8 cellular contexts compared by ENCODE assay signal in genomic region chr4:112284662-112285411, GRCh38. TPM values are rescaled to one million over a fixed set of nuclear protein-coding genes. Genes with fewer than 3 reads are reported as not detected.
DNase-seq lines count a peak whose midpoint lies in the region; ATAC-seq and TF ChIP-seq lines count a peak whose summit lies in the region.

No MANE protein-coding gene starts in this region.

- no peaks in the 10 kb centered on the region for H3K27me3 Mint-ChIP-seq in activated CD8-positive, alpha-beta memory T cell treated with anti-CD3 and anti-CD28 coated beads, Interleukin-2, amount 10 ng/mL, durations not matched to agents 7 days and 5 days
- no peaks in the 10 kb centered on the region for H3K27me3 Mint-ChIP-seq in dendritic cell treated with granulocyte-macrophage colony-stimulating factor and Interleukin-4, amounts not matched to agents 40 ng/mL and 50 ng/mL, for 4 days

- H3K4me1 Mint-ChIP-seq in activated CD8-positive, alpha-beta memory T cell treated with anti-CD3 and anti-CD28 coated beads, Interleukin-2, amount 10 ng/mL, durations not matched to agents 7 days and 5 days: peaks cover 80% of the 10 kb centered on the region
- H3K4me1 Mint-ChIP-seq in dendritic cell treated with granulocyte-macrophage colony-stimulating factor and Interleukin-4, amounts not matched to agents 40 ng/mL and 50 ng/mL, for 4 days (ENCODE audit: low read depth): peaks cover 70% of the 10 kb centered on the region

- peak overlapping the region; percentile 98 for H3K27ac Mint-ChIP-seq in activated CD8-positive, alpha-beta memory T cell treated with anti-CD3 and anti-CD28 coated beads, Interleukin-2, amount 10 ng/mL, durations not matched to agents 7 days and 5 days
- peak overlapping the region; percentile 91 for H3K27ac Mint-ChIP-seq in dendritic cell treated with granulocyte-macrophage colony-stimulating factor and Interleukin-4, amounts not matched to agents 40 ng/mL and 50 ng/mL, for 4 days

- WGBS in thymus: under 1% methylated on average over 15 of the region's 15 CpGs

- no peaks in the 10 kb centered on the region; the same call in 1 of the 2 replicates for H3K36me3 ChIP-seq in Panc1 (ENCODE audit: control insufficient read depth, insufficient read depth, low read length)
- no peaks in the 10 kb centered on the region for H3K36me3 ChIP-seq in lower lobe of right lung
- H3K36me3 ChIP-seq in thymus (ENCODE audit: control insufficient read depth, insufficient read depth): peaks cover 4% of the 10 kb centered on the region

- H3K9me3 ChIP-seq in Panc1 (ENCODE audit: control insufficient read depth, insufficient read depth, low read depth, low read length): no peaks in the 10 kb centered on the region
- no peaks in the 10 kb centered on the region for H3K9me3 ChIP-seq in lower lobe of right lung
- H3K9me3 ChIP-seq in thymus (ENCODE audit: control insufficient read depth): no peaks in the 10 kb centered on the region

- peaks cover 2% of the 10 kb centered on the region; the same call in 1 of the 2 replicates for H3K4me1 ChIP-seq in Panc1 (ENCODE audit: control insufficient read depth, insufficient read depth, low read length)
- H3K4me1 ChIP-seq in lower lobe of right lung: peaks cover 26% of the 10 kb centered on the region
- peaks cover 14% of the 10 kb centered on the region for H3K4me1 ChIP-seq in thymus (ENCODE audit: control insufficient read depth, insufficient read depth, low read length)

- H3K4me3 ChIP-seq in Panc1 (ENCODE audit: low read depth in 2 of 2, low read length in 2 of 2) (peak overlapping the region; percentile 60 to 65), lower lobe of right lung (peak overlapping the region; percentile 89), thymus (ENCODE audit: low read length) (peak overlapping the region; percentile 82)

- CTCF ChIA-PET in activated CD8-positive, alpha-beta memory T cell treated with anti-CD3 and anti-CD28 coated beads, Interleukin-2, amount 10 ng/mL, durations not matched to agents 7 days and 5 days (lab: Charles Lee): interaction anchor here (1.0 to 1.7 kb wide), 3 partner anchors 13 to 53 kb away, joined by 3 to 6 read pairs (median 6); no protein-coding TSS in a partner anchor
- CTCF ChIA-PET in Panc1 (lab: Charles Lee): no interaction called here

- DNase-seq in activated CD8-positive, alpha-beta memory T cell treated with anti-CD3 and anti-CD28 coated beads, Interleukin-2, amount 10 ng/mL, durations not matched to agents 7 days and 5 days: no peak
- no peak for DNase-seq in activated CD8-positive, alpha-beta memory T cell treated with anti-CD3 and anti-CD28 coated beads, Interleukin-2, amount 50 U/mL, for 48 hours
- DNase-seq in Panc1 (ENCODE audit: low read depth, low spot score): no peak
- DNase-seq in lower lobe of right lung: peak; percentile 53
- DNase-seq in GDM1 (lab: John Stamatoyannopoulos, UW): no peak

- TF ChIP-seq CTCF in Panc1 (IDR thresholded peaks at IDR 0.05) (no peak), lower lobe of right lung (IDR thresholded peaks at IDR 0.05) (no peak)

- BruUV-seq in Panc1 (replicated peaks; lab: Mats Ljungman, UMichigan): TSS peak; percentile 68

- peak overlapping the region; percentile 83 for H3K27ac ChIP-seq in Panc1 (ENCODE audit: low read length)
- H3K27ac ChIP-seq in lower lobe of right lung: peak overlapping the region; percentile 87
- peak overlapping the region; percentile 64 for H3K27ac ChIP-seq in thymus (ENCODE audit: low read depth)

- no peaks in the 10 kb centered on the region for H3K9me3 Mint-ChIP-seq in activated CD8-positive, alpha-beta memory T cell treated with anti-CD3 and anti-CD28 coated beads, Interleukin-2, amount 10 ng/mL, durations not matched to agents 7 days and 5 days (ENCODE audit: low read depth)
- H3K9me3 Mint-ChIP-seq in dendritic cell treated with granulocyte-macrophage colony-stimulating factor and Interleukin-4, amounts not matched to agents 40 ng/mL and 50 ng/mL, for 4 days: no peaks in the 10 kb centered on the region

- POLR2A ChIA-PET in Panc1 (lab: Charles Lee): interaction anchor here (0.5 kb wide), 1 partner anchor 49 kb away, joined by 4 read pairs; no protein-coding TSS in a partner anchor

- in situ Hi-C loops in Panc1 (cut with HindIII; ENCODE audit: low pct_unique_long_range_greater_than_20kb, low sequenced_read_pairs): no loop called here

- peaks cover 33% of the 10 kb centered on the region for H3K36me3 Mint-ChIP-seq in activated CD8-positive, alpha-beta memory T cell treated with anti-CD3 and anti-CD28 coated beads, Interleukin-2, amount 10 ng/mL, durations not matched to agents 7 days and 5 days
- H3K36me3 Mint-ChIP-seq in dendritic cell treated with granulocyte-macrophage colony-stimulating factor and Interleukin-4, amounts not matched to agents 40 ng/mL and 50 ng/mL, for 4 days (ENCODE audit: low read depth): peaks cover 33% of the 10 kb centered on the region

- ATAC-seq in activated CD8-positive, alpha-beta memory T cell treated with anti-CD3 and anti-CD28 coated beads, Interleukin-2, amount 10 ng/mL, durations not matched to agents 7 days and 5 days: no peak
- ATAC-seq in Panc1 (peak; percentile 42; the same call in 1 of the 2 replicates), lower lobe of right lung (peak; percentile 54 to 59), GM21360 (IDR thresholded peaks at IDR 0.05; ENCODE audit: unreplicated experiment) (no peak)

- H3K4me3 Mint-ChIP-seq in activated CD8-positive, alpha-beta memory T cell treated with anti-CD3 and anti-CD28 coated beads, Interleukin-2, amount 10 ng/mL, durations not matched to agents 7 days and 5 days: peak overlapping the region; percentile 95
- H3K4me3 Mint-ChIP-seq in dendritic cell treated with granulocyte-macrophage colony-stimulating factor and Interleukin-4, amounts not matched to agents 40 ng/mL and 50 ng/mL, for 4 days: peak overlapping the region; percentile 91

- intact Hi-C loops in Panc1 (cut with micrococcal nuclease; ENCODE audit: unreplicated experiment): no loop called here
- intact Hi-C loops in dendritic cell treated with granulocyte-macrophage colony-stimulating factor and Interleukin-4, amounts not matched to agents 40 ng/mL and 50 ng/mL, for 4 days (cut with micrococcal nuclease): loop anchor here (2.0 to 5.0 kb wide), 3 partner anchors 32 to 352 kb away; partner anchors contain the start of genes AP1AR, LARP7 and ZGRF1
- intact Hi-C loops in lower lobe of right lung (cut with DNase I): no loop called here

- H3K27me3 ChIP-seq in Panc1 (ENCODE audit: control insufficient read depth, insufficient read depth, low read length) (no peaks in the 10 kb centered on the region), lower lobe of right lung (ENCODE audit: low read depth) (no peaks in the 10 kb centered on the region), thymus (ENCODE audit: control insufficient read depth, insufficient read depth) (no peaks in the 10 kb centered on the region)

RNA-seq across cellular contexts. Expression of gene TIFA, which starts 0.9 kb away (rescaled TPM):
- 10 to 100 TPM; 29.0 to 32.5 TPM for total RNA-seq in activated CD8-positive, alpha-beta memory T cell treated with anti-CD3 and anti-CD28 coated beads, Interleukin-2, amount 10 ng/mL, durations not matched to agents 7 days and 5 days
- total RNA-seq in Panc1 (2021; ENCODE audit: unreplicated experiment) (6.4 TPM), lower lobe of right lung (11.5 TPM)
- polyA plus RNA-seq in Panc1 (2012; ENCODE audit: insufficient read length): 1.4 TPM
- polyA plus RNA-seq in thymus: 14.1 TPM

RNA-seq across cellular contexts. Expression of gene ALPK1, which starts 12.3 kb away (rescaled TPM):
- total RNA-seq in activated CD8-positive, alpha-beta memory T cell treated with anti-CD3 and anti-CD28 coated beads, Interleukin-2, amount 10 ng/mL, durations not matched to agents 7 days and 5 days: 10 to 100 TPM in 1 of 2 experiments, 1 to 10 TPM in 1; 7.3 to 17.7 TPM
- total RNA-seq in Panc1 (2021; ENCODE audit: unreplicated experiment): 1.4 TPM
- 0.44 TPM for polyA plus RNA-seq in Panc1 (2012; ENCODE audit: insufficient read length)
- 40.1 TPM for total RNA-seq in lower lobe of right lung
- polyA plus RNA-seq in thymus: 16.6 TPM

RNA-seq across cellular contexts. Expression of gene AP1AR, which starts 53.2 kb away (rescaled TPM):
- 10 to 100 TPM; 13.6 to 17.8 TPM for total RNA-seq in activated CD8-positive, alpha-beta memory T cell treated with anti-CD3 and anti-CD28 coated beads, Interleukin-2, amount 10 ng/mL, durations not matched to agents 7 days and 5 days
- total RNA-seq in Panc1 (2021; ENCODE audit: unreplicated experiment) (18.9 TPM), lower lobe of right lung (15.0 TPM)
- polyA plus RNA-seq in Panc1 (2012; ENCODE audit: insufficient read length): 19.1 TPM
- 21.1 TPM for polyA plus RNA-seq in thymus

Comparison
In these comparisons a context has a peak if more than half of its experiments do, and no peak if none do; other contexts are left out.
1. ATAC-seq: peak in Panc1 (single experiment) and lower lobe of right lung (2 of 2); none in activated CD8-positive, alpha-beta memory T cell treated with anti-CD3 and anti-CD28 coated beads, Interleukin-2, amount 10 ng/mL, durations not matched to agents 7 days and 5 days (single experiment) and GM21360 (single experiment).
2. Peak in every context shown above with its lines, with median percentiles within 50 percentile points of each other: H3K27ac ChIP-seq and H3K4me3 ChIP-seq.